Comparison of ENCODE assay signal across 8 cellular contexts in the genomic region with DNA sequence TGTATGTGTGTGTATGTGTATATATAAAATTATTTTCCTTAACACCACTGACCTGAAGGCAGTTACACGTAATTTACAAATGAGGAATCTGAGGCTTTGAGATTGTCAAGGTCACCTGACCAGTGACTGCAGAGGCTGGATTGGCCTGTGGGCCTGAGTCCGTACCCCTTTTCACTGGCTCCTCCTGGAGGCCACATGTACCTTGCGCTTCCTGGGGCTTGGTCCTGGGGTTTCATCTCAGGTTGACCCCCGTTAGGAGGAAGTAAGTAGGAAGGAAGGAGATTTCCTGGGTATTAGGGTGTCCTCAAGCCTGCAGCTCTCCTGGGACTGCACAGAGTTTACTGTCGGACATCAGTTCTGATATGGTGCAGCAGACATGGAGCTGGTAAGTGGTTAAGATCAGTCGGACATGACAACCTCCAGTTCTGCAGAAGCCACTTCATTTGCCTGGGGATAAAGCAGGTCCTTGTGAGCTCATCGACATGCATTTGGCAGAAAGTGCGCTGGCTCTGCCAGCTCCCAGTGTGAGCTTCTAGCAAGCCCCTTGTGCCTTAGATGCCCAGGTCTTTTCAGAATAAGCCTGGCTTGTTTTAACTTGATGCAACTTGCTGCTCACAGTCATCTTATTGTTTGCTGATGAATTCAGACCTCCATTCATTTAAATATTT. TPM values are rescaled to one million over a fixed set of nuclear protein-coding genes. Genes with fewer than 3 reads are reported as not detected.
DNase-seq lines count a peak whose midpoint lies in the region; ATAC-seq and TF ChIP-seq lines count a peak whose summit lies in the region.

No MANE protein-coding gene starts in this region.

- ATAC-seq in GM18909 (IDR thresholded peaks at IDR 0.05; ENCODE audit: poor library complexity, unreplicated experiment), result peak; percentile 85
- peak; percentile 72 for ATAC-seq in HG03159 (IDR thresholded peaks at IDR 0.05; ENCODE audit: unreplicated experiment)
- peak; percentile 65 for ATAC-seq in left lobe of liver
- no peak for ATAC-seq in activated CD4-positive, CD25-positive, alpha-beta regulatory T cell treated with anti-CD3 and anti-CD28 coated beads, Interleukin-2, amount 50 U/mL, for 24 hours

- H3K4me3 ChIP-seq in ascending aorta (no peak overlapping the region), HAP-1 (no peak overlapping the region)

- no peaks in the 10 kb centered on the region for H3K4me1 ChIP-seq in ascending aorta
- no peaks in the 10 kb centered on the region; the same call in 1 of the 2 replicates for H3K4me1 ChIP-seq in HAP-1

- H3K4me1 Mint-ChIP-seq in endothelial cell (ENCODE audit: unreplicated experiment), result peaks cover 23% of the 10 kb centered on the region

- intact Hi-C loops in ascending aorta (cut with DNase I), result no loop called here

- H3K9me3 ChIP-seq in ascending aorta (no peaks in the 10 kb centered on the region), HAP-1 (no peaks in the 10 kb centered on the region)

- H3K9me3 Mint-ChIP-seq in endothelial cell (ENCODE audit: unreplicated experiment), result no peaks in the 10 kb centered on the region

- no peaks in the 10 kb centered on the region for H3K36me3 ChIP-seq in ascending aorta
- H3K36me3 ChIP-seq in HAP-1 (replicated peaks), result no peaks in the 10 kb centered on the region

- no peak overlapping the region for H3K27ac Mint-ChIP-seq in endothelial cell (ENCODE audit: unreplicated experiment)

- no peak overlapping the region for H3K27ac ChIP-seq in ascending aorta

- in situ Hi-C loops in HAP-1 (cut with MboI; ENCODE audit: low sequenced_read_pairs), result no loop called here

- no peak for TF ChIP-seq CTCF in ascending aorta (IDR thresholded peaks at IDR 0.05)
- TF ChIP-seq CTCF in endothelial cell (IDR thresholded peaks at IDR 0.05; ENCODE audit: unreplicated experiment), result no peak

- peak in 34 of 56 donors; percentile 15 to 71 (median 32) for DNase-seq in amygdala (lab: John Stamatoyannopoulos, UW)
- no peak for DNase-seq in left lobe of liver (ENCODE audit: low spot score)
- no peak for DNase-seq in ascending aorta (ENCODE audit: low spot score in 2 of 2)
- DNase-seq in HAP-1 (ENCODE audit: low spot score in 2 of 2), result no peak
- DNase-seq in endothelial cell (ENCODE audit: low spot score), result no peak

- H3K27me3 ChIP-seq in ascending aorta (no peaks in the 10 kb centered on the region), HAP-1 (ENCODE audit: low read depth) (no peaks in the 10 kb centered on the region)

- H3K4me3 Mint-ChIP-seq in endothelial cell (ENCODE audit: unreplicated experiment), result no peak overlapping the region

- no peaks in the 10 kb centered on the region for H3K36me3 Mint-ChIP-seq in endothelial cell (ENCODE audit: low read depth, unreplicated experiment)

- peaks cover 8% of the 10 kb centered on the region for H3K27me3 Mint-ChIP-seq in endothelial cell (ENCODE audit: unreplicated experiment)

RNA-seq across cellular contexts. Expression of a gene that starts 36.6 kb away (rescaled TPM):
- total RNA-seq in left lobe of liver, result 7.3 TPM
- 61.4 TPM for total RNA-seq in ascending aorta
- total RNA-seq in endothelial cell (ENCODE audit: unreplicated experiment), result 25.9 TPM

Comparison
In these comparisons a context has a peak if more than half of its experiments do, and no peak if none do; other contexts are left out.
1. ATAC-seq: peak in GM18909 (single experiment), HG03159 (single experiment) and left lobe of liver (single experiment); none in activated CD4-positive, CD25-positive, alpha-beta regulatory T cell treated with anti-CD3 and anti-CD28 coated beads, Interleukin-2, amount 50 U/mL, for 24 hours (0 of 2).
2. DNase-seq: peak in amygdala (34 of 56); none in left lobe of liver (single experiment), ascending aorta (0 of 2), HAP-1 (0 of 2) and endothelial cell (single experiment).